In the genomic region with DNA sequence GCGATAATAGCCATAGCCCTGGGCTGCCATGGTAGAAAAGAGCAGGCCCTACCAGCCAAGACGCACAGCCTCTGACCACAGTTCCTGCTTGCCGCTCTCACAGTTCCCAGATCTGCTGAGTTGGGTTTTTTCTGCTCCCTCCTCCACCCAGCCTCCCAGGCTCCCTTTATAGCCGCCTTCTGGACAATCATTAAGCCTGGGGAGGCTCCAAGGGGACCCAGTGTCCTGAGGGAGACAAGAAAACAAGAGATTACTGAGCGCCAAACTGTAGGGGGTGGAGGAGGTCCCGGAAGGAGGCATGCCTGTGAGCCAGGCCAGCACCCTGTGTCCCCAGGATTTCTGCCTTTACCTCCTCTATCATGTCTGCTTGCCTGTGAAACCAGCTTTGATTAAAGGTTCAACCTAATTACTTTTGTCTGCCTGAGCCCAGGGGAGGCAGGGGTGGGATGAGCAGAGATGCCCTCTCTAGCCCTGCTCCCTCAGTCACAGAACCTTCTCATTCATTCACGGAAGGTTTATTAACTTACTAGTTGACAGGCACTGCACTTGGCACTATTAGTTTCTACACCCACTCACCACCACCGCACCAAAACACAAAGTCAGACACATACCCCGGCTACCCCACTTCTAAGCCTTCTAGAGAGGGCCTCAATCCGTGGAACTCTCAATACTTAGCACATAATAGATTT, we compare ENCODE assay signal across 9 cellular contexts. TPM values are rescaled to one million over a fixed set of nuclear protein-coding genes. Genes with fewer than 3 reads are reported as not detected.
DNase-seq lines count a peak whose midpoint lies in the region; ATAC-seq lines count a peak whose summit lies in the region.
"Had no signal": no experiment of that assay in that cellular context is flagged by ENCODE, and none has a peak within 500 bp of the region (broad histone marks: within the 10 kb centered on the region; RNA-seq: fewer than 3 reads in every experiment).

No MANE protein-coding gene starts in this region.

- peak overlapping the region; percentile 32 for H3K9ac ChIP-seq in rectal smooth muscle tissue (ENCODE audit: low read length)

- H3K4me3 ChIP-seq in rectal smooth muscle tissue (ENCODE audit: low read length), result peak overlapping the region; percentile 96

- peaks cover 4% of the 10 kb centered on the region for H3K4me1 ChIP-seq in rectal smooth muscle tissue (ENCODE audit: control insufficient read depth, insufficient read depth, low read length)

- peaks cover 23% of the 10 kb centered on the region for H3K4me1 Mint-ChIP-seq in activated T-cell treated with anti-CD3 and anti-CD28 coated beads, Interleukin-2, amount 50 U/mL, for 4 hours (ENCODE audit: low read depth)

- H3K27ac ChIP-seq in rectal smooth muscle tissue (ENCODE audit: low read depth, low read length), result peak overlapping the region; percentile 22

- H3K36me3 ChIP-seq in rectal smooth muscle tissue (ENCODE audit: control insufficient read depth, insufficient read depth, low read length), result peaks cover 12% of the 10 kb centered on the region

- H3K27me3 Mint-ChIP-seq in activated T-cell treated with anti-CD3 and anti-CD28 coated beads, Interleukin-2, amount 50 U/mL, for 4 hours (ENCODE audit: low read depth), result no peaks in the 10 kb centered on the region

- ATAC-seq in activated CD4-positive, CD25-positive, alpha-beta regulatory T cell treated with anti-CD3 and anti-CD28 coated beads, Interleukin-2, amount 50 U/mL, for 24 hours, result peak; percentile 76
- peak; percentile 23 for ATAC-seq in HG03521 (IDR thresholded peaks at IDR 0.05; ENCODE audit: unreplicated experiment)
- peak; percentile 60 to 66 for ATAC-seq in activated T-cell treated with anti-CD3 and anti-CD28 coated beads, Interleukin-2, amount 50 U/mL, for 4 hours

- peak overlapping the region; percentile 69 for H3K4me3 Mint-ChIP-seq in activated T-cell treated with anti-CD3 and anti-CD28 coated beads, Interleukin-2, amount 50 U/mL, for 4 hours

- peaks cover 10% of the 10 kb centered on the region for H3K36me3 Mint-ChIP-seq in activated T-cell treated with anti-CD3 and anti-CD28 coated beads, Interleukin-2, amount 50 U/mL, for 4 hours (ENCODE audit: insufficient read depth)

- DNase-seq in activated CD4-positive, CD25-positive, alpha-beta regulatory T cell (lab: John Stamatoyannopoulos, UW), result no peak
- no peak for DNase-seq in activated T-cell treated with anti-CD3 and anti-CD28 coated beads, Interleukin-2, amount 50 U/mL, for 4 hours
- DNase-seq in glomerular visceral epithelial cell (ENCODE audit: extremely low spot score) (peak; percentile 89), SK-N-DZ (ENCODE audit: low spot score) (no peak), GOT3 (lab: John Stamatoyannopoulos, UW) (no peak)
- DNase-seq: DND-41 had no signal

- no peaks in the 10 kb centered on the region for H3K27me3 ChIP-seq in rectal smooth muscle tissue (ENCODE audit: control insufficient read depth, insufficient read depth, low read length)

- H3K9me3 Mint-ChIP-seq in activated T-cell treated with anti-CD3 and anti-CD28 coated beads, Interleukin-2, amount 50 U/mL, for 4 hours, result no peaks in the 10 kb centered on the region

RNA-seq across cellular contexts. Expression of a gene that starts 1.2 kb away (rescaled TPM):
- total RNA-seq in activated T-cell treated with anti-CD3 and anti-CD28 coated beads, Interleukin-2, amount 50 U/mL, for 4 hours, result 10 to 100 TPM; 10.1 to 13.8 (median 13.5) TPM
- 27.3 and 37.4 TPM in 2 replicates for polyA plus RNA-seq in SK-N-DZ (2014; cell fraction: cytosol; rRNA removed)
- polyA plus RNA-seq in SK-N-DZ (2014; cell fraction: nucleus; rRNA removed), result 63.1 and 98.4 TPM in 2 replicates

RNA-seq across cellular contexts. Expression of a gene that starts 10.9 kb away (rescaled TPM):
- total RNA-seq in activated T-cell treated with anti-CD3 and anti-CD28 coated beads, Interleukin-2, amount 50 U/mL, for 4 hours, result 100 to 1,000 TPM; 115 to 146 (median 131) TPM
- 49.6 and 51.0 TPM in 2 replicates for polyA plus RNA-seq in SK-N-DZ (2014; cell fraction: cytosol; rRNA removed)
- polyA plus RNA-seq in SK-N-DZ (2014; cell fraction: nucleus; rRNA removed), result 27.4 and 37.3 TPM in 2 replicates

RNA-seq across cellular contexts. Expression of a gene that starts 11.3 kb away (rescaled TPM):
- 1,000 to 10,000 TPM; 1,565 to 1,602 (median 1,576) TPM for total RNA-seq in activated T-cell treated with anti-CD3 and anti-CD28 coated beads, Interleukin-2, amount 50 U/mL, for 4 hours
- 1,352 and 1,764 TPM in 2 replicates for polyA plus RNA-seq in SK-N-DZ (2014; cell fraction: cytosol; rRNA removed)
- polyA plus RNA-seq in SK-N-DZ (2014; cell fraction: nucleus; rRNA removed), result 951 and 1,259 TPM in 2 replicates

RNA-seq across cellular contexts. Expression of a gene that starts 27.5 kb away (rescaled TPM):
- total RNA-seq in activated T-cell treated with anti-CD3 and anti-CD28 coated beads, Interleukin-2, amount 50 U/mL, for 4 hours, result 100 to 1,000 TPM; 249 to 309 (median 260) TPM
- polyA plus RNA-seq in SK-N-DZ (2014; cell fraction: cytosol; rRNA removed), result 77.2 and 87.5 TPM in 2 replicates
- 61.2 and 65.8 TPM in 2 replicates for polyA plus RNA-seq in SK-N-DZ (2014; cell fraction: nucleus; rRNA removed)

RNA-seq across cellular contexts. Expression of a gene that starts 31.5 kb away (rescaled TPM):
- 10 to 100 TPM; 23.6 to 33.1 (median 31.0) TPM for total RNA-seq in activated T-cell treated with anti-CD3 and anti-CD28 coated beads, Interleukin-2, amount 50 U/mL, for 4 hours
- 14.3 and 16.2 TPM in 2 replicates for polyA plus RNA-seq in SK-N-DZ (2014; cell fraction: cytosol; rRNA removed)
- polyA plus RNA-seq in SK-N-DZ (2014; cell fraction: nucleus; rRNA removed), result 63.8 and 64.2 TPM in 2 replicates

Comparison
In these comparisons a context has a peak if more than half of its experiments do, and no peak if none do; other contexts are left out.
1. ATAC-seq: peak in every context shown above with its lines; median percentile 76 in activated CD4-positive, CD25-positive, alpha-beta regulatory T cell treated with anti-CD3 and anti-CD28 coated beads, Interleukin-2, amount 50 U/mL, for 24 hours; 63 in activated T-cell treated with anti-CD3 and anti-CD28 coated beads, Interleukin-2, amount 50 U/mL, for 4 hours; 23 in HG03521.